23 cellular contexts compared by ENCODE assay signal in the genomic region with DNA sequence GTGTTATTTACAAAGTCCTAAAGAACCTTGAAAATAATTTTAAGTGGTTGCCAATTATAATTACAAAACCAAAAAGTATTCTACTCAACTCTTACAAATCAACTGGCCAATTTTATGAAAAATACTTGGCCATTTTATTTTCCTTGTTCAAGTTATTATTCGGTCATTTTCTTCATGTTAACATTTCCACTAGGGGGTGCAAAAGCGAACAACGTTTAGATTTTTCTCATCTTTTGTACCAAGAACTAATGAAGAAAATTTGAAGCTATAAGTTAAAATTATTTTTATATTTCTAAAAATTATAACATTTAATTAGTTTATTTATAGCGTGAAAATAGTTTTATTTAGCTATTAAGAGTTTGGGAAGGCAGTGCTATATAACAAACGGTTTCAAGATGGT.
A peak's percentile ranks its signal among the peaks of the same experiment; 100 is the strongest.
DNase-seq lines count a peak whose midpoint lies in the region; ATAC-seq, FAIRE-seq and TF ChIP-seq lines count a peak whose summit lies in the region.
"Had no signal": no experiment of that assay in that cellular context is flagged by ENCODE, and none has a peak within 500 bp of the region (broad histone marks: within the 10 kb centered on the region; RNA-seq: fewer than 3 reads in every experiment).

No MANE protein-coding gene starts in this region.

- H3K79me2 ChIP-seq in OCI-LY7 (ENCODE audit: insufficient read depth, low read depth, low read length), result no peaks in the 10 kb centered on the region

- ATAC-seq in GM21717 (IDR thresholded peaks at IDR 0.05; ENCODE audit: unreplicated experiment), result no peak
- ATAC-seq in naive thymus-derived CD8-positive, alpha-beta T cell, result no peak
- ATAC-seq: activated CD4-positive, CD25-positive, alpha-beta regulatory T cell treated with anti-CD3 and anti-CD28 coated beads, Interleukin-2, amount 50 U/mL, for 24 hours; activated T-cell treated with anti-CD3 and anti-CD28 coated beads, Interleukin-2, amount 50 U/mL, for 4 hours; sciatic nerve had no signal

- peak; percentile 61 for TF ChIP-seq CTCF in OCI-LY7 (conservative IDR thresholded peaks at IDR 0.05; ENCODE audit: low read length)
- peak; percentile 30 for TF ChIP-seq CTCF in choroid plexus epithelial cell (conservative IDR thresholded peaks at IDR 0.05; ENCODE audit: low read depth, low read length)
- peak; percentile 18 for TF ChIP-seq CTCF in progenitor cell of endocrine pancreas (IDR thresholded peaks at IDR 0.05; ENCODE audit: unreplicated experiment)

- H3K27ac Mint-ChIP-seq in progenitor cell of endocrine pancreas, result no peak overlapping the region
- H3K27ac Mint-ChIP-seq in naive thymus-derived CD8-positive, alpha-beta T cell, result no peak overlapping the region
- H3K27ac Mint-ChIP-seq: activated naive CD4-positive, alpha-beta T cell treated with anti-CD3 and anti-CD28 coated beads, Interleukin-2, amount 10 ng/mL, durations not matched to agents 7 days and 5 days had no signal

- no peaks in the 10 kb centered on the region for H4K20me1 ChIP-seq in OCI-LY7 (ENCODE audit: insufficient read depth, low read length)
- H4K20me1 ChIP-seq: BLaER1 treated with 17β-estradiol and CSF1 and Interleukin-3, amounts not matched to agents 10 nM and 100 nM had no signal

- no TSS peak for BruUV-seq in OCI-LY7 (replicated peaks; lab: Mats Ljungman, UMichigan)

- POLR2A ChIA-PET in OCI-LY7 (lab: Charles Lee), result no interaction called here
- POLR2A ChIA-PET in naive thymus-derived CD8-positive, alpha-beta T cell (lab: Charles Lee), result no interaction called here

- no peaks in the 10 kb centered on the region for H3K36me3 ChIP-seq in OCI-LY7 (ENCODE audit: insufficient read depth, low read length)
- H3K36me3 ChIP-seq: ascending aorta; BLaER1 treated with 17β-estradiol and CSF1 and Interleukin-3, amounts not matched to agents 10 nM and 100 nM; tibial artery had no signal

- no peak overlapping the region for H3K27ac ChIP-seq in OCI-LY7 (ENCODE audit: low read depth, low read length, poor library complexity, severe bottlenecking)
- H3K27ac ChIP-seq: ascending aorta; BLaER1 treated with 17β-estradiol and CSF1 and Interleukin-3, amounts not matched to agents 10 nM and 100 nM; HL-60; tibial artery had no signal

- DNase-seq in OCI-LY7 (ENCODE audit: low spot score), result no peak
- peak; percentile 6 for DNase-seq in choroid plexus epithelial cell (ENCODE audit: low read depth)
- DNase-seq in progenitor cell of endocrine pancreas (ENCODE audit: low spot score, unreplicated experiment), result no peak
- no peak for DNase-seq in naive thymus-derived CD8-positive, alpha-beta T cell
- DNase-seq in GOT3 (lab: John Stamatoyannopoulos, UW), result no peak
- DNase-seq: activated naive CD4-positive, alpha-beta T cell treated with anti-CD3 and anti-CD28 coated beads, Interleukin-2, amount 10 ng/mL, durations not matched to agents 7 days and 5 days; activated T-cell treated with anti-CD3 and anti-CD28 coated beads, Interleukin-2, amount 50 U/mL, for 4 hours; effector CD8-positive, alpha-beta T cell; MV-4-11; NCI-H2029 treated with DMSO at 0.1 percent for 48 hours; NCI-H510A; SK-N-SH; stimulated activated naive CD4-positive, alpha-beta T cell; T1000; tibial artery had no signal

- no peaks in the 10 kb centered on the region for H3K9me2 ChIP-seq in OCI-LY7 (ENCODE audit: insufficient read depth, low read length)
- H3K9me2 ChIP-seq: SK-N-SH had no signal

- no peaks in the 10 kb centered on the region for H3K36me3 Mint-ChIP-seq in progenitor cell of endocrine pancreas (ENCODE audit: insufficient read depth)
- H3K36me3 Mint-ChIP-seq in naive thymus-derived CD8-positive, alpha-beta T cell, result no peaks in the 10 kb centered on the region
- H3K36me3 Mint-ChIP-seq: activated naive CD4-positive, alpha-beta T cell treated with anti-CD3 and anti-CD28 coated beads, Interleukin-2, amount 10 ng/mL, durations not matched to agents 7 days and 5 days had no signal

- CTCF ChIA-PET in OCI-LY7 (lab: Charles Lee; ENCODE audit: unreplicated experiment), result no interaction called here

- H3K4me3 ChIP-seq in OCI-LY7 (ENCODE audit: low read depth, low read length, poor library complexity, severe bottlenecking) (no peak overlapping the region), choroid plexus epithelial cell (ENCODE audit: low read depth, low read length) (no peak overlapping the region)
- H3K4me3 ChIP-seq: ascending aorta; BLaER1 treated with 17β-estradiol and CSF1 and Interleukin-3, amounts not matched to agents 10 nM and 100 nM; tibial artery had no signal

- H2AFZ ChIP-seq in OCI-LY7 (ENCODE audit: low read length), result no peak overlapping the region

- no peaks in the 10 kb centered on the region for H3K4me1 ChIP-seq in OCI-LY7 (ENCODE audit: insufficient read depth, low read length, poor library complexity, severe bottlenecking)
- H3K4me1 ChIP-seq: ascending aorta; BLaER1 treated with 17β-estradiol and CSF1 and Interleukin-3, amounts not matched to agents 10 nM and 100 nM; tibial artery had no signal

- FAIRE-seq in G401.6 (lab: Jason Lieb, UNC), result peak; percentile 93
- FAIRE-seq: GM12891 had no signal

- intact Hi-C loops in OCI-LY7 (cut with micrococcal nuclease; ENCODE audit: unreplicated experiment), result no loop called here

- H3K9me3 Mint-ChIP-seq in progenitor cell of endocrine pancreas (ENCODE audit: low read depth), result peaks cover 14% of the 10 kb centered on the region
- H3K9me3 Mint-ChIP-seq in naive thymus-derived CD8-positive, alpha-beta T cell, result peaks cover 0 to 13% (median 4%) of the 10 kb centered on the region in 9 donors

- H3K9me3 ChIP-seq in OCI-LY7 (ENCODE audit: low read length), result no peaks in the 10 kb centered on the region
- H3K9me3 ChIP-seq: ascending aorta; BLaER1 treated with 17β-estradiol and CSF1 and Interleukin-3, amounts not matched to agents 10 nM and 100 nM; SK-N-SH; tibial artery had no signal

- H3K4me3 Mint-ChIP-seq in progenitor cell of endocrine pancreas (ENCODE audit: low read depth), result no peak overlapping the region
- H3K4me3 Mint-ChIP-seq in naive thymus-derived CD8-positive, alpha-beta T cell, result no peak overlapping the region
- H3K4me3 Mint-ChIP-seq: activated naive CD4-positive, alpha-beta T cell treated with anti-CD3 and anti-CD28 coated beads, Interleukin-2, amount 10 ng/mL, durations not matched to agents 7 days and 5 days; activated T-cell treated with anti-CD3 and anti-CD28 coated beads, Interleukin-2, amount 50 U/mL, for 4 hours had no signal

- no peak overlapping the region for H3K4me2 ChIP-seq in OCI-LY7 (ENCODE audit: low read length)
- H3K4me2 ChIP-seq: BLaER1 treated with 17β-estradiol and CSF1 and Interleukin-3, amounts not matched to agents 10 nM and 100 nM; SK-N-SH had no signal

- no peaks in the 10 kb centered on the region for H3K27me3 Mint-ChIP-seq in progenitor cell of endocrine pancreas
- H3K27me3 Mint-ChIP-seq in naive thymus-derived CD8-positive, alpha-beta T cell, result no peaks in the 10 kb centered on the region
- H3K27me3 Mint-ChIP-seq: activated naive CD4-positive, alpha-beta T cell treated with anti-CD3 and anti-CD28 coated beads, Interleukin-2, amount 10 ng/mL, durations not matched to agents 7 days and 5 days had no signal

- H3K4me1 Mint-ChIP-seq in progenitor cell of endocrine pancreas (ENCODE audit: low read depth), result peaks cover 5% of the 10 kb centered on the region
- H3K4me1 Mint-ChIP-seq in naive thymus-derived CD8-positive, alpha-beta T cell, result no peaks in the 10 kb centered on the region
- H3K4me1 Mint-ChIP-seq: activated naive CD4-positive, alpha-beta T cell treated with anti-CD3 and anti-CD28 coated beads, Interleukin-2, amount 10 ng/mL, durations not matched to agents 7 days and 5 days had no signal
